1 cellular context compared by ENCODE assay signal in the genomic region with DNA sequence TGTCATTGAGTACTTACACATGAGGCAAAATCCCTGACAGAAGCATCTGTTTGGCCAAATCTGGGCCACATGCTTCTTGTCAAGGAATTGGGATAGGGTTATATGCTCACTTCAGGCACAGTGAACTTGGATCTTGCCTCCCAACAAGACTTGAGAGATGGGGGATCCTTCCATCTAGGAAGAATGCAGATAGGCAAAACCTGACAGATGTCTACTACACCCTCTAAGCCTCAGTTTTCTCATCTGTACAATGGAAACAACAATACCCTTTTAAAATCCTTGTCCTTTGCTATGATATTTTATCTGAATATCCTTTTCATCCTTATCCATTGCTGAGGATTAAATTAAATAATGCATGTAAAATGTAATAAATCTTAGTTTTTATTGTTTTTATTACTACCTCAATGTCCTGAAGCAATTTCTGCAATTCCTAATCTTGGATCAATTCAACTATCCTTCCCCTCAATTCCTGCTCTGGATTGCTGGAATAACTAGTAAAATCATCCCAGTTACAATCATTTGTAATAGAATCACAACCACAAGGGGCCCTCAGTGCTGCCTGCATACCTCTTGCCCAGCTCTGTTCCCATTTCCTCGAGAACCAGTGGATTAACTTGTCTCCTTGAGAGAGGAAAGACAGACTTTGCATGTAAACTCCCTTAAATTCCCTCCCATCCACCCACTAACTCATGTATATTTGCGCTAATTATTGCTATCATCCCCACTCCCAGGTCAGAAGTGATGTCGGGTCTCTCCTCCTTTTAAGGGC.
TF ChIP-seq lines count a peak whose summit lies in the region.

No MANE protein-coding gene starts in this region.

TF ChIP-seq in GM23338, 12 proteins besides CTCF, POLR2A, EP300 and RAD21 (continued from another document):
- TF ChIP-seq EZH2phosphoT487 (IDR thresholded peaks at IDR 0.05; ENCODE audit: unreplicated experiment) (no peak), ZNF331 (CRISPR knock-in tag; IDR thresholded peaks at IDR 0.05; ENCODE audit: low read depth) (no peak), EZH2 (IDR thresholded peaks at IDR 0.05; ENCODE audit: low read depth, unreplicated experiment) (no peak), NANOG (IDR thresholded peaks at IDR 0.05; ENCODE audit: borderline replicate concordance) (no peak), ZNF114 (CRISPR knock-in tag; IDR thresholded peaks at IDR 0.05) (no peak), CREB1 (CRISPR knock-in tag; IDR thresholded peaks at IDR 0.05; ENCODE audit: low read depth) (no peak), JUNB (IDR thresholded peaks at IDR 0.05; ENCODE audit: unreplicated experiment) (no peak), POLR2AphosphoS5 (IDR thresholded peaks at IDR 0.05; ENCODE audit: low read depth) (no peak)
- TF ChIP-seq, protein P1, sequence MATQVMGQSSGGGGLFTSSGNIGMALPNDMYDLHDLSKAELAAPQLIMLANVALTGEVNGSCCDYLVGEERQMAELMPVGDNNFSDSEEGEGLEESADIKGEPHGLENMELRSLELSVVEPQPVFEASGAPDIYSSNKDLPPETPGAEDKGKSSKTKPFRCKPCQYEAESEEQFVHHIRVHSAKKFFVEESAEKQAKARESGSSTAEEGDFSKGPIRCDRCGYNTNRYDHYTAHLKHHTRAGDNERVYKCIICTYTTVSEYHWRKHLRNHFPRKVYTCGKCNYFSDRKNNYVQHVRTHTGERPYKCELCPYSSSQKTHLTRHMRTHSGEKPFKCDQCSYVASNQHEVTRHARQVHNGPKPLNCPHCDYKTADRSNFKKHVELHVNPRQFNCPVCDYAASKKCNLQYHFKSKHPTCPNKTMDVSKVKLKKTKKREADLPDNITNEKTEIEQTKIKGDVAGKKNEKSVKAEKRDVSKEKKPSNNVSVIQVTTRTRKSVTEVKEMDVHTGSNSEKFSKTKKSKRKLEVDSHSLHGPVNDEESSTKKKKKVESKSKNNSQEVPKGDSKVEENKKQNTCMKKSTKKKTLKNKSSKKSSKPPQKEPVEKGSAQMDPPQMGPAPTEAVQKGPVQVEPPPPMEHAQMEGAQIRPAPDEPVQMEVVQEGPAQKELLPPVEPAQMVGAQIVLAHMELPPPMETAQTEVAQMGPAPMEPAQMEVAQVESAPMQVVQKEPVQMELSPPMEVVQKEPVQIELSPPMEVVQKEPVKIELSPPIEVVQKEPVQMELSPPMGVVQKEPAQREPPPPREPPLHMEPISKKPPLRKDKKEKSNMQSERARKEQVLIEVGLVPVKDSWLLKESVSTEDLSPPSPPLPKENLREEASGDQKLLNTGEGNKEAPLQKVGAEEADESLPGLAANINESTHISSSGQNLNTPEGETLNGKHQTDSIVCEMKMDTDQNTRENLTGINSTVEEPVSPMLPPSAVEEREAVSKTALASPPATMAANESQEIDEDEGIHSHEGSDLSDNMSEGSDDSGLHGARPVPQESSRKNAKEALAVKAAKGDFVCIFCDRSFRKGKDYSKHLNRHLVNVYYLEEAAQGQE (IDR thresholded peaks at IDR 0.05; ENCODE audit: unreplicated experiment), result no peak
- TF ChIP-seq, protein P2, sequence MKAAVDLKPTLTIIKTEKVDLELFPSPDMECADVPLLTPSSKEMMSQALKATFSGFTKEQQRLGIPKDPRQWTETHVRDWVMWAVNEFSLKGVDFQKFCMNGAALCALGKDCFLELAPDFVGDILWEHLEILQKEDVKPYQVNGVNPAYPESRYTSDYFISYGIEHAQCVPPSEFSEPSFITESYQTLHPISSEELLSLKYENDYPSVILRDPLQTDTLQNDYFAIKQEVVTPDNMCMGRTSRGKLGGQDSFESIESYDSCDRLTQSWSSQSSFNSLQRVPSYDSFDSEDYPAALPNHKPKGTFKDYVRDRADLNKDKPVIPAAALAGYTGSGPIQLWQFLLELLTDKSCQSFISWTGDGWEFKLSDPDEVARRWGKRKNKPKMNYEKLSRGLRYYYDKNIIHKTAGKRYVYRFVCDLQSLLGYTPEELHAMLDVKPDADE (IDR thresholded peaks at IDR 0.05), result no peak
TF ChIP-seq in GM23338: peak in this region for 0.
